1 cellular context compared by ENCODE assay signal in genomic region chr1:45686081-45687013, GRCh38.
TF ChIP-seq lines count a peak whose summit lies in the region.

TSS of gene GPBP1L1 (minus strand) at chr1:45686533. CDS start at chr1:45659087, 27,446 bp downstream.

TF ChIP-seq in HepG2, 621 proteins besides CTCF, POLR2A, EP300 and RAD21 (continued from another document and continues in another):
- TF ChIP-seq ZNF512B (CRISPR knock-in tag; IDR thresholded peaks at IDR 0.05; ENCODE audit: borderline replicate concordance): no peak; the same call in 1 of the 2 replicates
- peak; percentile 8; the same call in 1 of the 2 replicates for TF ChIP-seq ISL2 (CRISPR knock-in tag; IDR thresholded peaks at IDR 0.05)
- no peak for TF ChIP-seq MLLT10 (CRISPR knock-in tag; IDR thresholded peaks at IDR 0.05)
- TF ChIP-seq FOXO4 (CRISPR knock-in tag; conservative IDR thresholded peaks at IDR 0.05): no peak
- TF ChIP-seq AKNA (CRISPR knock-in tag; IDR thresholded peaks at IDR 0.05; ENCODE audit: borderline replicate concordance): no peak
- no peak for TF ChIP-seq JUNB (CRISPR knock-in tag; IDR thresholded peaks at IDR 0.05; ENCODE audit: borderline replicate concordance)
- TF ChIP-seq MXI1 (IDR thresholded peaks at IDR 0.05; ENCODE audit: borderline replicate concordance, low read depth, low read length): no peak; the same call in 2 of the 3 replicates
- no peak for TF ChIP-seq HOXA7 (CRISPR knock-in tag; IDR thresholded peaks at IDR 0.05)
- no peak for TF ChIP-seq EHMT2 (IDR thresholded peaks at IDR 0.05; ENCODE audit: borderline replicate concordance, low read depth, low read length)
- TF ChIP-seq ZNF746 (CRISPR knock-in tag; IDR thresholded peaks at IDR 0.05): peak; percentile 5; the same call in 1 of the 2 replicates
- TF ChIP-seq ARNT2 (CRISPR knock-in tag; IDR thresholded peaks at IDR 0.05; ENCODE audit: low read depth): no peak
- TF ChIP-seq NPAS2 (CRISPR knock-in tag; IDR thresholded peaks at IDR 0.05; ENCODE audit: borderline replicate concordance): no peak
- no peak for TF ChIP-seq NR3C1 (CRISPR knock-in tag; IDR thresholded peaks at IDR 0.05)
- TF ChIP-seq MAF1 (CRISPR knock-in tag; IDR thresholded peaks at IDR 0.05; ENCODE audit: borderline replicate concordance): 0 out of 2 replicates have a peak, but pooled peaks have one; percentile 49
- no peak for TF ChIP-seq SAFB2 (CRISPR knock-in tag; IDR thresholded peaks at IDR 0.05; ENCODE audit: borderline replicate concordance, low read depth)
- peak; percentile 81 for TF ChIP-seq PHF8 (CRISPR knock-in tag; IDR thresholded peaks at IDR 0.05)
- no peak for TF ChIP-seq HMG20A (CRISPR knock-in tag; IDR thresholded peaks at IDR 0.05; ENCODE audit: borderline replicate concordance)
- TF ChIP-seq GPBP1L1 (CRISPR knock-in tag; IDR thresholded peaks at IDR 0.05): no peak
- TF ChIP-seq ATF3 (CRISPR knock-in tag; IDR thresholded peaks at IDR 0.05): peak; percentile 13; the same call in 1 of the 2 replicates
- no peak for TF ChIP-seq ZNF513 (CRISPR knock-in tag; conservative IDR thresholded peaks at IDR 0.05)
- peak; percentile 80; the same call in 1 of the 2 replicates for TF ChIP-seq DZIP1 (CRISPR knock-in tag; IDR thresholded peaks at IDR 0.05)
- no peak for TF ChIP-seq GMEB2 (CRISPR knock-in tag; IDR thresholded peaks at IDR 0.05; ENCODE audit: low read depth)
- peak; percentile 81 for TF ChIP-seq TAF1 (CRISPR knock-in tag; IDR thresholded peaks at IDR 0.05)
- TF ChIP-seq ZNF33B (CRISPR knock-in tag; IDR thresholded peaks at IDR 0.05): peak; percentile 1; the same call in 1 of the 2 replicates
- TF ChIP-seq HDAC2 (CRISPR knock-in tag; IDR thresholded peaks at IDR 0.05): no peak
- TF ChIP-seq THYN1 (CRISPR knock-in tag; IDR thresholded peaks at IDR 0.05; ENCODE audit: borderline replicate concordance, low read depth): peak; percentile 64; the same call in 1 of the 2 replicates
- no peak for TF ChIP-seq DBP (CRISPR knock-in tag; IDR thresholded peaks at IDR 0.05; ENCODE audit: not compliant biosample characterization)
- TF ChIP-seq ZNF597 (CRISPR knock-in tag; IDR thresholded peaks at IDR 0.05): no peak
- no peak for TF ChIP-seq ZNF570 (CRISPR knock-in tag; IDR thresholded peaks at IDR 0.05; ENCODE audit: borderline replicate concordance)
- TF ChIP-seq HOXA5 (CRISPR knock-in tag; IDR thresholded peaks at IDR 0.05): peak; percentile 42; the same call in 1 of the 2 replicates
- TF ChIP-seq HNRNPL (IDR thresholded peaks at IDR 0.05; ENCODE audit: low read depth, low read length): peak; percentile 45; the same call in 1 of the 2 replicates
- no peak for TF ChIP-seq NFE2L1 (CRISPR knock-in tag; IDR thresholded peaks at IDR 0.05; ENCODE audit: borderline replicate concordance)
- TF ChIP-seq SP2 (CRISPR knock-in tag; IDR thresholded peaks at IDR 0.05): no peak
- no peak for TF ChIP-seq ZEB1 (IDR thresholded peaks at IDR 0.05; ENCODE audit: insufficient replicate concordance, low read depth)
- no peak for TF ChIP-seq REL (CRISPR knock-in tag; conservative IDR thresholded peaks at IDR 0.05)
- TF ChIP-seq PRDM4 (CRISPR knock-in tag; IDR thresholded peaks at IDR 0.05; ENCODE audit: borderline replicate concordance): no peak
